Comparison of ENCODE assay signal across 8 cellular contexts in genomic region chrX:1391370-1391706, GRCh38. TPM values are rescaled to one million over a fixed set of nuclear protein-coding genes. Genes with fewer than 3 reads are reported as not detected.
A peak's percentile ranks its signal among the peaks of the same experiment; 100 is the strongest.
DNase-seq lines count a peak whose midpoint lies in the region; ATAC-seq and TF ChIP-seq lines count a peak whose summit lies in the region.

No MANE protein-coding gene starts in this region.

- 0 to 1% methylated on average over 4 to 19 of the region's 19 CpGs for WGBS in lower leg skin, 2 donors
- WGBS in thymus, result 1% methylated on average over 19 of the region's 19 CpGs

- TF ChIP-seq CTCF in brain microvascular endothelial cell (IDR thresholded peaks at IDR 0.05; ENCODE audit: low read depth, low read length, missing control alignments) (no peak), lower leg skin (IDR thresholded peaks at IDR 0.05) (no peak)

- TF ChIP-seq POLR2A in lower leg skin (IDR thresholded peaks at IDR 0.05), result no peak

- H3K27ac ChIP-seq in brain microvascular endothelial cell (peak overlapping the region; percentile 95), thymus (ENCODE audit: low read depth) (no peak overlapping the region)

- H3K36me3 ChIP-seq in brain microvascular endothelial cell (replicated peaks), result peaks cover 45% of the 10 kb centered on the region
- peaks cover 46% of the 10 kb centered on the region for H3K36me3 ChIP-seq in thymus (ENCODE audit: control insufficient read depth, insufficient read depth)

- intact Hi-C loops in lower leg skin (cut with DNase I; ENCODE audit: low total_unique reads), result no loop called here

- no peaks in the 10 kb centered on the region for H3K9me3 ChIP-seq in thymus (ENCODE audit: control insufficient read depth)

- peaks cover 8% of the 10 kb centered on the region for H3K4me1 ChIP-seq in thymus (ENCODE audit: control insufficient read depth, insufficient read depth, low read length)

- in situ Hi-C loops in brain microvascular endothelial cell (cut with HindIII; ENCODE audit: low pct_ligation_motif_present, low sequenced_read_pairs), result no loop called here

- peak; percentile 99 for DNase-seq in GM03348 (ENCODE audit: low spot score)
- peak; percentile 46 for DNase-seq in HS-5 (ENCODE audit: low read depth)
- no peak for DNase-seq in brain microvascular endothelial cell
- peak in 1 of 2 donors; percentile 98 for DNase-seq in lower leg skin (ENCODE audit: low spot score in 2 of 2)
- no peak for DNase-seq in NCI-H1930 (lab: John Stamatoyannopoulos, UW)
- no peak for DNase-seq in GOT3 (lab: John Stamatoyannopoulos, UW)

- H3K4me3 ChIP-seq in brain microvascular endothelial cell (ENCODE audit: low read depth, low read length), result peak overlapping the region; percentile 100
- H3K4me3 ChIP-seq in lower leg skin (ENCODE audit: low read depth, poor library complexity, severe bottlenecking), result peak overlapping the region; percentile 97
- H3K4me3 ChIP-seq in thymus (ENCODE audit: low read length), result peak overlapping the region; percentile 80

- H3K27me3 ChIP-seq in brain microvascular endothelial cell (replicated peaks), result no peaks in the 10 kb centered on the region
- H3K27me3 ChIP-seq in thymus (ENCODE audit: control insufficient read depth, insufficient read depth), result no peaks in the 10 kb centered on the region

- ATAC-seq in GM18858 (IDR thresholded peaks at IDR 0.05; ENCODE audit: unreplicated experiment), result no peak

RNA-seq across cellular contexts. Expression of gene SLC25A6, which starts 0.6 kb away (rescaled TPM):
- 100 to 1,000 TPM; 187 to 282 (median 260) TPM for total RNA-seq in lower leg skin
- polyA plus RNA-seq in thymus, result 230 TPM

RNA-seq across cellular contexts. Expression of gene IL3RA, which starts 54.8 kb away (rescaled TPM):
- 1 to 10 TPM; 1.7 to 6.2 (median 4.5) TPM for total RNA-seq in lower leg skin
- 12.7 TPM for polyA plus RNA-seq in thymus

Comparison
In these comparisons a context has a peak if more than half of its experiments do, and no peak if none do; other contexts are left out.
1. DNase-seq: peak in GM03348 (single experiment) and HS-5 (single experiment); none in brain microvascular endothelial cell (single experiment), NCI-H1930 (0 of 2) and GOT3 (single experiment).
2. Peak in every context shown above with its lines, with median percentiles within 50 percentile points of each other: H3K4me3 ChIP-seq.